ENCODE assay signal across 15 cellular contexts in the genomic region with DNA sequence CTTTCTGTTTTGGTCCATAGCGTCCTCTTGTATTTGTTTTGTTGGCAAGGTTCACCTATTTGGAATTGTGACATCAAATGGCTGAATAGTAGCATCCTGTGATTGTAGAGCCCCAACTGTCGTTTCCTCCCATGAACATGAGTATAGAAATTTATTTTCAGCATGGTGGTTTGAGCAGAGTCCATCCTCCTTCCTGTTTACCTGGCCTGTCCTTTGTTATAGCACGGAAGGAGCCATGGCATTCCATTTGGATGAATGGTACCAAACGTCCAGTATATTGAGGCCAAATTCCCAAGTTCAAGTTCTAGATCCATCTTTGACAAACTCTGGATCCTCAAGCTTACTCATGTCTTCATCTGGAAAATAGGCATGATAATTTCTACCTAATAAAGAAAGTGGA.
"Had no signal": no experiment of that assay in that cellular context is flagged by ENCODE, and none has a peak within 500 bp of the region (broad histone marks: within the 10 kb centered on the region; RNA-seq: fewer than 3 reads in every experiment).

No MANE protein-coding gene starts in this region.

- ATAC-seq: activated CD4-positive, alpha-beta T cell treated with anti-CD3 and anti-CD28 coated beads for 36 hours had no signal

- H3K36me3 ChIP-seq: stomach had no signal

- H3K27ac Mint-ChIP-seq: activated CD4-positive, alpha-beta memory T cell treated with anti-CD3 and anti-CD28 coated beads, Interleukin-2, amount 10 ng/mL, durations not matched to agents 7 days and 5 days; activated CD4-positive, alpha-beta T cell treated with anti-CD3 and anti-CD28 coated beads for 36 hours; activated naive CD8-positive, alpha-beta T cell treated with anti-CD3 and anti-CD28 coated beads, Interleukin-2, amount 10 ng/mL, durations not matched to agents 7 days and 5 days; nephron had no signal

- H3K4me1 ChIP-seq: stomach had no signal

- H3K9me3 ChIP-seq: stomach had no signal

- FAIRE-seq: urothelium cell line had no signal

- H3K4me3 ChIP-seq: stomach had no signal

- DNase-seq: activated CD4-positive, alpha-beta memory T cell treated with anti-CD3 and anti-CD28 coated beads, Interleukin-2, amount 10 ng/mL, durations not matched to agents 7 days and 5 days; activated CD4-positive, alpha-beta T cell treated with anti-CD3 and anti-CD28 coated beads for 36 hours; activated gamma-delta T cell; activated naive CD8-positive, alpha-beta T cell treated with anti-CD3 and anti-CD28 coated beads, Interleukin-2, amount 10 ng/mL, durations not matched to agents 7 days and 5 days; activated T-cell treated with anti-CD3 and anti-CD28 coated beads, Interleukin-2, amount 50 U/mL, for 48 hours; aorta; effector CD4-positive, alpha-beta T cell; hypothalamus; occipital lobe; stomach; T1000 had no signal

- H3K27me3 Mint-ChIP-seq: activated CD4-positive, alpha-beta memory T cell treated with anti-CD3 and anti-CD28 coated beads, Interleukin-2, amount 10 ng/mL, durations not matched to agents 7 days and 5 days; activated CD4-positive, alpha-beta T cell treated with anti-CD3 and anti-CD28 coated beads for 36 hours; activated naive CD8-positive, alpha-beta T cell treated with anti-CD3 and anti-CD28 coated beads, Interleukin-2, amount 10 ng/mL, durations not matched to agents 7 days and 5 days had no signal

- H3K9me3 Mint-ChIP-seq: activated CD4-positive, alpha-beta memory T cell treated with anti-CD3 and anti-CD28 coated beads, Interleukin-2, amount 10 ng/mL, durations not matched to agents 7 days and 5 days; activated naive CD8-positive, alpha-beta T cell treated with anti-CD3 and anti-CD28 coated beads, Interleukin-2, amount 10 ng/mL, durations not matched to agents 7 days and 5 days; nephron had no signal

- H3K27me3 ChIP-seq: stomach had no signal

- H3K27ac ChIP-seq: epithelial cell of prostate, VCaP had no signal

- H3K4me3 Mint-ChIP-seq: activated CD4-positive, alpha-beta memory T cell treated with anti-CD3 and anti-CD28 coated beads, Interleukin-2, amount 10 ng/mL, durations not matched to agents 7 days and 5 days; activated CD4-positive, alpha-beta T cell treated with anti-CD3 and anti-CD28 coated beads for 36 hours; activated naive CD8-positive, alpha-beta T cell treated with anti-CD3 and anti-CD28 coated beads, Interleukin-2, amount 10 ng/mL, durations not matched to agents 7 days and 5 days; nephron had no signal
